8 cellular contexts compared by ENCODE assay signal in genomic region chr3:49339947-49340800, GRCh38. TPM values are rescaled to one million over a fixed set of nuclear protein-coding genes. Genes with fewer than 3 reads are reported as not detected.
DNase-seq lines count a peak whose midpoint lies in the region; ATAC-seq and TF ChIP-seq lines count a peak whose summit lies in the region.

Gene USP4, minus strand, starts transcription at chr3:49340053. Its CDS starts 29 bp downstream, at chr3:49340024.

- H4K20me1 ChIP-seq in BLaER1 treated with 17β-estradiol and CSF1 and Interleukin-3, amounts not matched to agents 10 nM and 100 nM, result peaks cover 7 to 37% (median 27%) of the 10 kb centered on the region in 11 experiments; a peak in 17 of 22 replicates

- peaks cover 59 to 82% (median 72%) of the 10 kb centered on the region in 10 experiments for H3K4me1 ChIP-seq in BLaER1 treated with 17β-estradiol and CSF1 and Interleukin-3, amounts not matched to agents 10 nM and 100 nM
- H3K4me1 ChIP-seq in colonic mucosa, result peaks cover 6% of the 10 kb centered on the region

- intact Hi-C loops in colonic mucosa (cut with DNase I) (no loop called here), left colon (cut with DNase I, micrococcal nuclease) (loop anchor here in 1 of 2 donors (2.0 to 10.0 kb wide), 2 partner anchors 105 to 169 kb away; partner anchors contain the start of gene KLHDC8B)

- peak; percentile 31 for TF ChIP-seq CTCF in colonic mucosa (IDR thresholded peaks at IDR 0.05)

- no peaks in the 10 kb centered on the region for H3K9me3 ChIP-seq in BLaER1 treated with 17β-estradiol and CSF1 and Interleukin-3, amounts not matched to agents 10 nM and 100 nM (replicated peaks in 1 of 11)
- H3K9me3 ChIP-seq in colonic mucosa, result no peaks in the 10 kb centered on the region

- no peaks in the 10 kb centered on the region for H3K27me3 ChIP-seq in BLaER1 treated with 17β-estradiol and CSF1 and Interleukin-3, amounts not matched to agents 10 nM and 100 nM
- no peaks in the 10 kb centered on the region for H3K27me3 ChIP-seq in colonic mucosa

- peak within 1 kb of the TSS; percentile 79 to 98 (median 88) for H3K4me2 ChIP-seq in BLaER1 treated with 17β-estradiol and CSF1 and Interleukin-3, amounts not matched to agents 10 nM and 100 nM

- peak; percentile 92 for ATAC-seq in GM19328 (IDR thresholded peaks at IDR 0.05; ENCODE audit: unreplicated experiment)
- peak; percentile 63 for ATAC-seq in HG03469 (IDR thresholded peaks at IDR 0.05; ENCODE audit: unreplicated experiment)
- ATAC-seq in left colon, result peak; percentile 96

- peaks cover 24 to 36% (median 27%) of the 10 kb centered on the region in 11 experiments for H3K36me3 ChIP-seq in BLaER1 treated with 17β-estradiol and CSF1 and Interleukin-3, amounts not matched to agents 10 nM and 100 nM
- H3K36me3 ChIP-seq in colonic mucosa, result peaks cover under 1% of the 10 kb centered on the region

- peak within 1 kb of the TSS; percentile 65 to 89 (median 82) for H3K4me3 ChIP-seq in BLaER1 treated with 17β-estradiol and CSF1 and Interleukin-3, amounts not matched to agents 10 nM and 100 nM
- peak within 1 kb of the TSS; percentile 84 for H3K4me3 ChIP-seq in colonic mucosa

- peak within 1 kb of the TSS; percentile 93 to 100 (median 97) for H3K27ac ChIP-seq in BLaER1 treated with 17β-estradiol and CSF1 and Interleukin-3, amounts not matched to agents 10 nM and 100 nM
- peak within 1 kb of the TSS; percentile 88 for H3K27ac ChIP-seq in colonic mucosa

- H3K9ac ChIP-seq in BLaER1 treated with 17β-estradiol and CSF1 and Interleukin-3, amounts not matched to agents 10 nM and 100 nM, result peak within 1 kb of the TSS; percentile 85 to 98 (median 91)
- peak within 1 kb of the TSS; percentile 81 to 94 for H3K9ac ChIP-seq in colonic mucosa (ENCODE audit: low read depth in 2 of 2, low read length in 2 of 2)

- peak; percentile 83 to 94 for DNase-seq in NCI-H526 (lab: John Stamatoyannopoulos, UW)
- peak; percentile 97 for DNase-seq in activated CD4-positive, alpha-beta T cell treated with anti-CD3 and anti-CD28 coated beads for 48 hours
- DNase-seq in colonic mucosa, result peak; percentile 93
- peak; percentile 94 to 95 for DNase-seq in left colon
- DNase-seq in stimulated activated CD4-positive, alpha-beta T cell treated with anti-CD3 and anti-CD28 coated beads, Interleukin-1b, Interleukin-23, amount 100 ng/mL, for 48 hours, result peak; percentile 95

RNA-seq across cellular contexts. Expression of gene USP4, which starts in this region (rescaled TPM):
- total RNA-seq in colonic mucosa (10 to 100 TPM; 40.5 to 43.9 TPM), left colon (10 to 100 TPM; 48.5 to 55.3 TPM)

Comparison
In these comparisons a context has a peak if more than half of its experiments do, and no peak if none do; other contexts are left out.
1. Peak in every context shown above with its lines: DNase-seq, ATAC-seq, H3K4me3 ChIP-seq and H3K27ac ChIP-seq.